Comparison of ENCODE assay signal across 8 cellular contexts in genomic region chr20:47354388-47354709, GRCh38. TPM values are rescaled to one million over a fixed set of nuclear protein-coding genes. Genes with fewer than 3 reads are reported as not detected.
DNase-seq lines count a peak whose midpoint lies in the region; TF ChIP-seq lines count a peak whose summit lies in the region.

No MANE protein-coding gene starts in this region.

- no peaks in the 10 kb centered on the region for H3K36me3 ChIP-seq in smooth muscle cell (ENCODE audit: low read depth)

- H3K4me1 Mint-ChIP-seq in HFFc6 (ENCODE audit: low read depth): no peaks in the 10 kb centered on the region; the same call in 1 of the 2 replicates
- peaks cover 35% of the 10 kb centered on the region for H3K4me1 Mint-ChIP-seq in activated CD4-positive, alpha-beta memory T cell treated with anti-CD3 and anti-CD28 coated beads for 36 hours (ENCODE audit: low read depth)

- CTCF ChIA-PET in activated CD4-positive, alpha-beta memory T cell treated with anti-CD3 and anti-CD28 coated beads for 36 hours (lab: Charles Lee): interaction anchor here (1.1 to 6.9 kb wide), 3 partner anchors 29 to 267 kb away, joined by 3 to 92 read pairs (median 67); no protein-coding TSS in a partner anchor

- peak overlapping the region; percentile 81 for H3K4me2 ChIP-seq in smooth muscle cell

- H3K4me1 ChIP-seq in smooth muscle cell (ENCODE audit: low read depth): peaks cover 97% of the 10 kb centered on the region

- H3K27ac Mint-ChIP-seq in HFFc6: no peak overlapping the region; the same call in 1 of the 2 replicates
- peak overlapping the region; percentile 98 for H3K27ac Mint-ChIP-seq in activated CD4-positive, alpha-beta memory T cell treated with anti-CD3 and anti-CD28 coated beads for 36 hours

- peaks cover 46% of the 10 kb centered on the region for H3F3A ChIP-seq in smooth muscle cell (ENCODE audit: low read depth)

- H3K4me3 Mint-ChIP-seq in HFFc6: peak overlapping the region; percentile 83
- peak overlapping the region; percentile 96 for H3K4me3 Mint-ChIP-seq in activated CD4-positive, alpha-beta memory T cell treated with anti-CD3 and anti-CD28 coated beads for 36 hours

- peak overlapping the region; percentile 51 for H3K9ac ChIP-seq in smooth muscle cell (ENCODE audit: low read depth)

- TF ChIP-seq CTCF in HFFc6 (IDR thresholded peaks at IDR 0.05) (no peak), foreskin fibroblast (IDR thresholded peaks at IDR 0.05; ENCODE audit: low read depth, low read length) (no peak), smooth muscle cell (IDR thresholded peaks at IDR 0.05; ENCODE audit: borderline replicate concordance, insufficient read depth, poor library complexity, severe bottlenecking) (no peak)

- no peaks in the 10 kb centered on the region for H3K36me3 Mint-ChIP-seq in HFFc6 (ENCODE audit: low read depth)
- H3K36me3 Mint-ChIP-seq in activated CD4-positive, alpha-beta memory T cell treated with anti-CD3 and anti-CD28 coated beads for 36 hours: peaks cover 13% of the 10 kb centered on the region

- H3K4me3 ChIP-seq in foreskin fibroblast (ENCODE audit: low read depth in 1 of 2, low read length in 2 of 2) (peak overlapping the region; percentile 29 to 50), smooth muscle cell (peak overlapping the region; percentile 43)

- H3K27ac ChIP-seq in smooth muscle cell (ENCODE audit: low read depth): peak overlapping the region; percentile 99

- H4K20me1 ChIP-seq in smooth muscle cell (ENCODE audit: low read depth): no peaks in the 10 kb centered on the region

- no peaks in the 10 kb centered on the region for H3K27me3 ChIP-seq in smooth muscle cell (ENCODE audit: low read depth)

- POLR2A ChIA-PET in activated CD4-positive, alpha-beta memory T cell treated with anti-CD3 and anti-CD28 coated beads for 36 hours (lab: Charles Lee): interaction anchor here (1.2 kb wide), 1 partner anchor 80 kb away, joined by 3 read pairs; no protein-coding TSS in a partner anchor

- peaks cover 71% of the 10 kb centered on the region for H3K79me2 ChIP-seq in smooth muscle cell (ENCODE audit: low read depth)

- H3K27me3 Mint-ChIP-seq in HFFc6 (ENCODE audit: insufficient read depth): no peaks in the 10 kb centered on the region
- H3K27me3 Mint-ChIP-seq in activated CD4-positive, alpha-beta memory T cell treated with anti-CD3 and anti-CD28 coated beads for 36 hours: no peaks in the 10 kb centered on the region

- H3K9me3 ChIP-seq in smooth muscle cell (replicated peaks; ENCODE audit: low read depth): no peaks in the 10 kb centered on the region

- H3K9me3 Mint-ChIP-seq in HFFc6: no peaks in the 10 kb centered on the region
- H3K9me3 Mint-ChIP-seq in activated CD4-positive, alpha-beta memory T cell treated with anti-CD3 and anti-CD28 coated beads for 36 hours: no peaks in the 10 kb centered on the region

- peak overlapping the region; percentile 34 for H2AFZ ChIP-seq in smooth muscle cell (ENCODE audit: low read depth)

- WGBS in smooth muscle cell (ENCODE audit: low lambda C conversion rate): 19% methylated on average over 3 of the region's 3 CpGs

- intact Hi-C loops in activated CD4-positive, alpha-beta memory T cell treated with anti-CD3 and anti-CD28 coated beads for 36 hours (cut with micrococcal nuclease): no loop called here

- DNase-seq in HFFc6: no peak
- no peak for DNase-seq in activated CD4-positive, alpha-beta memory T cell treated with anti-CD3 and anti-CD28 coated beads for 36 hours
- DNase-seq in foreskin fibroblast: no peak
- DNase-seq in smooth muscle cell (lab: John Stamatoyannopoulos, UW; ENCODE audit: unreplicated experiment): no peak
- DNase-seq in epidermal melanocyte (ENCODE audit: insufficient read length, low spot score): no peak
- DNase-seq in mesenteric fat pad (ENCODE audit: low spot score): no peak
- DNase-seq in activated gamma-delta T cell (lab: John Stamatoyannopoulos, UW): no peak
- DNase-seq in NCI-H2081 treated with DMSO at 0.1 percent for 48 hours (lab: John Stamatoyannopoulos, UW): no peak

RNA-seq across cellular contexts. Expression of gene ZMYND8, which starts 2.1 kb away (rescaled TPM):
- total RNA-seq in HFFc6 (2021; fragmentation: NEBNext Ultra II Directional; extraction: Animal tissue kit (Norgen Biotek cat#: 25700)): 10 to 100 TPM; 27.8 to 38.3 (median 34.8) TPM
- 10 to 100 TPM; 28.1 to 29.6 TPM for total RNA-seq in activated CD4-positive, alpha-beta memory T cell treated with anti-CD3 and anti-CD28 coated beads for 36 hours
- total RNA-seq in smooth muscle cell (22.7 and 24.1 TPM in 2 replicates), mesenteric fat pad (23.1 TPM)
- 14.7 and 15.2 TPM in 2 replicates for polyA plus RNA-seq in smooth muscle cell
